Comparison of ENCODE assay signal across 18 cellular contexts in genomic region chr15:41949400-41950126, GRCh38. TPM values are rescaled to one million over a fixed set of nuclear protein-coding genes. Genes with fewer than 3 reads are reported as not detected.
DNase-seq lines count a peak whose midpoint lies in the region; ATAC-seq and TF ChIP-seq lines count a peak whose summit lies in the region.
"Had no signal": no experiment of that assay in that cellular context is flagged by ENCODE, and none has a peak within 500 bp of the region (broad histone marks: within the 10 kb centered on the region; RNA-seq: fewer than 3 reads in every experiment).

No MANE protein-coding gene starts in this region.

- DNase-seq in HT-29 (ENCODE audit: low spot score) (peak; percentile 40), chondrocyte (ENCODE audit: low spot score) (no peak), lung (ENCODE audit: low spot score) (no peak), ecto neural progenitor cell (ENCODE audit: low spot score) (no peak), NCI-H146 treated with DMSO at 0.1 percent for 48 hours (lab: John Stamatoyannopoulos, UW; ENCODE audit: unreplicated experiment) (no peak)
- DNase-seq in stimulated activated CD8-positive, alpha-beta memory T cell treated with anti-CD3 and anti-CD28 coated beads, Interleukin-4, amount 100 ng/mL, for 48 hours = peak; percentile 8
- no peak for DNase-seq in activated T-cell treated with anti-CD3 and anti-CD28 coated beads, Interleukin-2, amount 50 U/mL, for 1 hour
- DNase-seq: activated CD4-positive, alpha-beta T cell treated with anti-CD3 and anti-CD28 coated beads for 4 hours; activated T-cell treated with anti-CD3 and anti-CD28 coated beads, Interleukin-2, amount 50 U/mL, for 24 hours; adrenal gland; DMS79 treated with DMSO at 0.1 percent for 48 hours; NCI-H1436 treated with DMSO at 0.1 percent for 48 hours; NCI-H524 treated with DMSO at 0.1 percent for 48 hours; posterior cingulate gyrus had no signal

- WGBS in lung, 2 donors = 81 to 86% methylated on average over 5 of the region's 5 CpGs

- no peak for TF ChIP-seq CTCF in chondrocyte (IDR thresholded peaks at IDR 0.05)
- no peak for TF ChIP-seq CTCF in lung (IDR thresholded peaks at IDR 0.05; ENCODE audit: control extremely low read depth, extremely low read depth)

- H3K4me3 ChIP-seq in lung = no peak overlapping the region
- H3K4me3 ChIP-seq: adrenal gland, testis had no signal

- peak overlapping the region; percentile 64 to 75 for H3K27ac ChIP-seq in lung (ENCODE audit: low read depth in 1 of 2, low read length in 1 of 2)
- H3K27ac ChIP-seq: adrenal gland, testis had no signal

- peaks cover 13 to 35% of the 10 kb centered on the region in 2 donors for H3K4me1 ChIP-seq in lung (ENCODE audit: control insufficient read depth in 2 of 2, insufficient read depth in 2 of 2, low read length in 2 of 2)

- peaks cover 0 to 3% of the 10 kb centered on the region in 2 donors for H3K9me3 ChIP-seq in lung (ENCODE audit: control insufficient read depth in 2 of 2, insufficient read depth in 1 of 2, low read length in 1 of 2)
- H3K9me3 ChIP-seq: adrenal gland, testis had no signal

- peaks cover 8 to 28% of the 10 kb centered on the region in 2 donors for H3K36me3 ChIP-seq in lung (ENCODE audit: control insufficient read depth in 2 of 2, insufficient read depth in 2 of 2, low read length in 2 of 2)

- H3K27me3 Mint-ChIP-seq in chondrocyte (ENCODE audit: low read depth) = no peaks in the 10 kb centered on the region
- H3K27me3 Mint-ChIP-seq: activated T-cell treated with anti-CD3 and anti-CD28 coated beads, Interleukin-2, amount 50 U/mL, for 24 hours had no signal

- no peaks in the 10 kb centered on the region for H3K27me3 ChIP-seq in lung (ENCODE audit: control insufficient read depth, insufficient read depth)
- H3K27me3 ChIP-seq: adrenal gland, testis had no signal

- ATAC-seq in lung (ENCODE audit: insufficient read depth, low FRiP score) (no peak), HG02870 (IDR thresholded peaks at IDR 0.05; ENCODE audit: unreplicated experiment) (no peak)
- ATAC-seq: esophagus mucosa had no signal

- H3K4me1 Mint-ChIP-seq in chondrocyte (ENCODE audit: low read depth) = peaks cover 65% of the 10 kb centered on the region

- H3K9me3 Mint-ChIP-seq in chondrocyte (ENCODE audit: low read depth) = no peaks in the 10 kb centered on the region
- H3K9me3 Mint-ChIP-seq: activated T-cell treated with anti-CD3 and anti-CD28 coated beads, Interleukin-2, amount 50 U/mL, for 24 hours; T-helper 1 cell treated with Interleukin-12 subunit alpha and Interleukin-12 subunit beta and Interleukin-4 antibody, amounts not matched to agents 30 μg/mL and 1 μg/mL, for 36 hours had no signal

- H3K4me3 Mint-ChIP-seq in chondrocyte (ENCODE audit: unreplicated experiment) = no peak overlapping the region
- H3K4me3 Mint-ChIP-seq: activated T-cell treated with anti-CD3 and anti-CD28 coated beads, Interleukin-2, amount 50 U/mL, for 24 hours; T-helper 1 cell treated with Interleukin-12 subunit alpha and Interleukin-12 subunit beta and Interleukin-4 antibody, amounts not matched to agents 30 μg/mL and 1 μg/mL, for 36 hours had no signal

- peak overlapping the region; percentile 64 for H3K27ac Mint-ChIP-seq in chondrocyte (ENCODE audit: unreplicated experiment)
- H3K27ac Mint-ChIP-seq: activated T-cell treated with anti-CD3 and anti-CD28 coated beads, Interleukin-2, amount 50 U/mL, for 24 hours; T-helper 1 cell treated with Interleukin-12 subunit alpha and Interleukin-12 subunit beta and Interleukin-4 antibody, amounts not matched to agents 30 μg/mL and 1 μg/mL, for 36 hours had no signal

- peaks cover 6% of the 10 kb centered on the region for H3K36me3 Mint-ChIP-seq in chondrocyte (ENCODE audit: low read depth)

RNA-seq across cellular contexts. Expression of gene EHD4, which starts 22.8 kb away (rescaled TPM):
- 54.2 and 60.6 TPM in 2 replicates for total RNA-seq in HT-29 (2014; rRNA removed; shearing (Covaris generic))
- 23.2 to 23.9 TPM (median 23.8 TPM) in 3 replicates for total RNA-seq in chondrocyte
- 10 to 100 TPM; 20.6 to 36.3 TPM for total RNA-seq in lung
- polyA plus RNA-seq in lung = 10 to 100 TPM; 16.4 to 31.1 TPM

RNA-seq across cellular contexts. Expression of gene SPTBN5, which starts 55.7 kb away (rescaled TPM):
- total RNA-seq in HT-29 (2014; rRNA removed; shearing (Covaris generic)) = 1.6 and 2.0 TPM in 2 replicates
- total RNA-seq in chondrocyte = 2.2 to 3.8 TPM (median 2.9 TPM) in 3 replicates
- 1 to 10 TPM; 1.6 to 2.0 TPM for total RNA-seq in lung
- 1 to 10 TPM; 1.8 to 3.5 TPM for polyA plus RNA-seq in lung

Comparison
In these comparisons a context has a peak if more than half of its experiments do, and no peak if none do; other contexts are left out.
1. DNase-seq: peak in HT-29 (single experiment) and stimulated activated CD8-positive, alpha-beta memory T cell treated with anti-CD3 and anti-CD28 coated beads, Interleukin-4, amount 100 ng/mL, for 48 hours (single experiment); none in chondrocyte (single experiment), lung (single experiment), activated T-cell treated with anti-CD3 and anti-CD28 coated beads, Interleukin-2, amount 50 U/mL, for 1 hour (single experiment), ecto neural progenitor cell (single experiment) and NCI-H146 treated with DMSO at 0.1 percent for 48 hours (single experiment).